In the genomic region with DNA sequence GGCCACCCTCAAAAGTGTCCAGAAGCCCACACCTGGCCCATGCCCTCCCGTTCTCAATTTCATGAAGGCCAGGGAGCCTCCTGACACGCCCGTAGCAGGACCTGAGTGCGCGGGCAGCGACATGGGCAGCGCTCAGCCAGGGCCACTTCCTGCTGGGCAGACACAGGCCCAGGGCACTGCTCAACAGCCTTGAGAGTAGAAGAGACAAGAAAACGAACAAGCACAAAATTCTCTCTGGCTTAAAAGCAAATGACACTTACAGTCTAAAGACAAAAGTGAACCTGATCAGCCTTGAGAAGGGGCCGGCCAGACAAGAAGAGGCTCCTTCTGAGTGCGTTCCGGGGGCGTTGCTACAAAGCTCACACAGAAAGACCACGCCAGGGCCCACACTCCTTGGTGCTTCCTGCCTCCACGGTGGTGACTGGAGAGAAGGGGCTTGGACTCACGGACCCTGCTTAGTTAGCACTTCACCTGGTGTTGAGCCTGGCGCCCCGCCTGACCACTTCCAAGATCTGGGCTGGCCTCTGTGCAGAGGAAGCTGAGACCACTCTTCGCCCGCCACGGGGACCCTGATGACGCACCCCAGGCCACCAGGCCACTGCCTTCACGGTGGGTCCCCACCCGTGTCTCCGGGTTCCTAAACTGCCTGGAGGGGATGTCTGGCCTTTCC, we compare ENCODE assay signal across 8 cellular contexts. TPM values are rescaled to one million over a fixed set of nuclear protein-coding genes. Genes with fewer than 3 reads are reported as not detected.
DNase-seq lines count a peak whose midpoint lies in the region; ATAC-seq and TF ChIP-seq lines count a peak whose summit lies in the region.

No MANE protein-coding gene starts in this region.

- CTCF ChIA-PET in AG04450 (lab: Charles Lee) = no interaction called here

- POLR2A ChIA-PET in AG04450 (lab: Yijun Ruan, JAX) = no interaction called here

- intact Hi-C loops in colonic mucosa (cut with DNase I) = no loop called here

- no peak for DNase-seq in AG04450 (ENCODE audit: low read depth, low spot score)
- DNase-seq in LNCaP clone FGC (ENCODE audit: low read depth) = no peak
- DNase-seq in colonic mucosa = peak; percentile 58
- no peak for DNase-seq in NCI-H524 (lab: John Stamatoyannopoulos, UW)
- no peak for DNase-seq in midbrain (lab: John Stamatoyannopoulos, UW)
- DNase-seq in OCI-M2 (lab: John Stamatoyannopoulos, UW; ENCODE audit: unreplicated experiment) = no peak

- H3K27ac ChIP-seq in AG04450 (ENCODE audit: low read depth, low read length) = no peak overlapping the region
- peak overlapping the region; percentile 88 for H3K27ac ChIP-seq in colonic mucosa
- H3K27ac ChIP-seq in mucosa of rectum (ENCODE audit: low read depth in 2 of 2, low read length in 2 of 2) = peak overlapping the region; percentile 82 to 92

- no peaks in the 10 kb centered on the region; the same call in 1 of the 2 replicates for H3K9me3 ChIP-seq in AG04450 (ENCODE audit: control insufficient read depth, insufficient read depth, low read length)
- H3K9me3 ChIP-seq in colonic mucosa = no peaks in the 10 kb centered on the region
- H3K9me3 ChIP-seq in mucosa of rectum (ENCODE audit: control insufficient read depth in 2 of 2, low read length in 2 of 2) = no peaks in the 10 kb centered on the region

- peak overlapping the region; percentile 96 to 97 for H3K9ac ChIP-seq in colonic mucosa (ENCODE audit: low read depth in 2 of 2, low read length in 2 of 2)
- H3K9ac ChIP-seq in mucosa of rectum (ENCODE audit: low read depth in 1 of 2, low read length in 2 of 2) = peak overlapping the region; percentile 91 to 95

- H3K4me3 ChIP-seq in AG04450 (ENCODE audit: low read depth, low read length) (peak overlapping the region; percentile 56), LNCaP clone FGC (ENCODE audit: low read depth, low read length) (peak overlapping the region; percentile 88), colonic mucosa (peak overlapping the region; percentile 94), mucosa of rectum (ENCODE audit: low read length in 2 of 2) (peak overlapping the region; percentile 81 to 87)

- ATAC-seq in HG03520 (IDR thresholded peaks at IDR 0.05; ENCODE audit: unreplicated experiment) = no peak

- TF ChIP-seq CTCF in AG04450 (IDR thresholded peaks at IDR 0.05; ENCODE audit: low read depth, low read length) = no peak
- no peak for TF ChIP-seq CTCF in LNCaP clone FGC (IDR thresholded peaks at IDR 0.05; ENCODE audit: control insufficient read depth, extremely low read depth, insufficient read depth)
- no peak for TF ChIP-seq CTCF in colonic mucosa (IDR thresholded peaks at IDR 0.05)

- peaks cover 19% of the 10 kb centered on the region for H3K4me1 ChIP-seq in colonic mucosa
- peaks cover 49 to 50% of the 10 kb centered on the region in 2 donors for H3K4me1 ChIP-seq in mucosa of rectum (ENCODE audit: control insufficient read depth in 2 of 2, insufficient read depth in 2 of 2, low read length in 2 of 2)

- H3K36me3 ChIP-seq in colonic mucosa (no peaks in the 10 kb centered on the region), mucosa of rectum (ENCODE audit: control insufficient read depth in 2 of 2, insufficient read depth in 2 of 2, low read length in 2 of 2) (peaks cover 0 to 2% of the 10 kb centered on the region in 2 donors)

- H3K27me3 ChIP-seq in AG04450 (ENCODE audit: control insufficient read depth, insufficient read depth, low read length) (peaks cover 18% of the 10 kb centered on the region), colonic mucosa (no peaks in the 10 kb centered on the region), mucosa of rectum (ENCODE audit: control insufficient read depth in 2 of 2, insufficient read depth in 2 of 2, low read length in 2 of 2) (no peaks in the 10 kb centered on the region)

RNA-seq across cellular contexts. Expression of gene SLC12A7, which starts 1.5 kb away (rescaled TPM):
- polyA plus RNA-seq in AG04450 (2011; rRNA removed) = 0.55 and 0.56 TPM in 2 replicates
- 0.70 and 2.4 TPM in 2 replicates for polyA minus RNA-seq in AG04450 (2011; rRNA and poly(A)+ RNA removed)
- 10 to 100 TPM; 64.6 to 81.2 TPM for total RNA-seq in colonic mucosa
